8 cellular contexts compared by ENCODE assay signal in the genomic region with DNA sequence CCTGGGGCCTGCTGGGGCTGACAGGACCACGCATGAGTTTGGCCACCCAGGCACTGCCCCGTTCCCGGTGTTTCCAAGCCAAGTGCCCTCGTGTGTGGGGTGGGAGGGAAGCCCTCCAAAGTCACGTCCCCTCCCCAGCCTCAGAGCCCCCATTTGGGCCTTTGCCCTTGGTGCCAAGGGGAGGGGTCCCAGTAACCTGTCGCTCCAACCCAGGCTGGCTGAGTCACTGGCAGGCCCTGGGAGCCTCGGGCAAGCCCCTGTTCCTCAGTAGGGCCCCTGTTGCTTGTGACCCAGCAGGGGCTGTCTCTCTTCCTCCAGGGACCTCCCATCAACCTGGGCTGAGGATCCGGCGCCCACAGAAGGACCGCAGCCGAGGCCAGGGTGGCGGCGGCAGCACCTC. TPM values are rescaled to one million over a fixed set of nuclear protein-coding genes. Genes with fewer than 3 reads are reported as not detected.
"Had no signal": no experiment of that assay in that cellular context is flagged by ENCODE, and none has a peak within 500 bp of the region (broad histone marks: within the 10 kb centered on the region; RNA-seq: fewer than 3 reads in every experiment).

No MANE protein-coding gene starts in this region.

- DNase-seq: GOT3, H7, IMR-90 had no signal

- H3K9me3 ChIP-seq: HAP-1 had no signal

- H3K36me3 ChIP-seq: HAP-1 had no signal

- H3K4me3 ChIP-seq: HAP-1, K562 had no signal

- H3K4me1 ChIP-seq: HAP-1 had no signal

- ATAC-seq: HCT116, K562 had no signal

RNA-seq across cellular contexts. Expression of a gene that starts 13.7 kb away (rescaled TPM):
- total RNA-seq: H4 had no signal
- polyA plus RNA-seq: K562 had no signal

RNA-seq across cellular contexts. Expression of a gene that starts 36.4 kb away (rescaled TPM):
- total RNA-seq: H4, H7, HT-29, K562 had no signal
